In genomic region chr9:8534828-8535227, GRCh38 we compare ENCODE assay signal across 18 cellular contexts.
"Had no signal": no experiment of that assay in that cellular context is flagged by ENCODE, and none has a peak within 500 bp of the region (broad histone marks: within the 10 kb centered on the region; RNA-seq: fewer than 3 reads in every experiment).

No MANE protein-coding gene starts in this region.

- ATAC-seq: heart right ventricle; left ventricle myocardium superior; pancreas; right lobe of liver; stimulated activated naive B cell treated with anti-CD40 and anti-IgM and Interleukin-4, amounts not matched to agents 10 μg/mL and 1 μg/mL and 100 μg/mL, for 72 hours; stimulated activated naive CD8-positive, alpha-beta T cell treated with anti-CD3 and anti-CD28 coated beads, Interleukin-15, amount 100 ng/mL, for 72 hours had no signal

- H3K27ac ChIP-seq: coronary artery, heart right ventricle, pancreas, prostate gland, right lobe of liver had no signal

- H3K27me3 Mint-ChIP-seq: stimulated activated naive B cell treated with anti-CD40 and anti-IgM and Interleukin-4, amounts not matched to agents 10 μg/mL and 1 μg/mL and 100 μg/mL, for 72 hours; stimulated activated naive CD8-positive, alpha-beta T cell treated with anti-CD3 and anti-CD28 coated beads, Interleukin-15, amount 100 ng/mL, for 72 hours had no signal

- H3K27ac Mint-ChIP-seq: nephron; stimulated activated naive B cell treated with anti-CD40 and anti-IgM and Interleukin-4, amounts not matched to agents 10 μg/mL and 1 μg/mL and 100 μg/mL, for 72 hours; stimulated activated naive CD8-positive, alpha-beta T cell treated with anti-CD3 and anti-CD28 coated beads, Interleukin-15, amount 100 ng/mL, for 72 hours had no signal

- H3K9me3 Mint-ChIP-seq: nephron; stimulated activated naive B cell treated with anti-CD40 and anti-IgM and Interleukin-4, amounts not matched to agents 10 μg/mL and 1 μg/mL and 100 μg/mL, for 72 hours; stimulated activated naive CD8-positive, alpha-beta T cell treated with anti-CD3 and anti-CD28 coated beads, Interleukin-15, amount 100 ng/mL, for 72 hours had no signal

- H3K9me3 ChIP-seq: pancreas, prostate gland, right lobe of liver had no signal

- H3K4me3 Mint-ChIP-seq: nephron; stimulated activated naive B cell treated with anti-CD40 and anti-IgM and Interleukin-4, amounts not matched to agents 10 μg/mL and 1 μg/mL and 100 μg/mL, for 72 hours; stimulated activated naive CD8-positive, alpha-beta T cell treated with anti-CD3 and anti-CD28 coated beads, Interleukin-15, amount 100 ng/mL, for 72 hours had no signal

- H3K4me1 Mint-ChIP-seq: stimulated activated naive B cell treated with anti-CD40 and anti-IgM and Interleukin-4, amounts not matched to agents 10 μg/mL and 1 μg/mL and 100 μg/mL, for 72 hours; stimulated activated naive CD8-positive, alpha-beta T cell treated with anti-CD3 and anti-CD28 coated beads, Interleukin-15, amount 100 ng/mL, for 72 hours had no signal

- H3K27me3 ChIP-seq: heart right ventricle, pancreas, right lobe of liver had no signal

- H3K4me1 ChIP-seq: heart right ventricle, pancreas, prostate gland, right lobe of liver had no signal

- H3K36me3 Mint-ChIP-seq: stimulated activated naive B cell treated with anti-CD40 and anti-IgM and Interleukin-4, amounts not matched to agents 10 μg/mL and 1 μg/mL and 100 μg/mL, for 72 hours had no signal

- DNase-seq: effector CD8-positive, alpha-beta T cell; foreskin melanocyte; heart right ventricle; islet precursor cell; left ventricle myocardium superior; mesenchymal stem cell; midbrain; occipital lobe; pancreas; right lobe of liver; stimulated activated CD4-positive, alpha-beta T cell treated with anti-CD3 and anti-CD28 coated beads, Interleukin-1b, Interleukin-23, amount 100 ng/mL, for 48 hours; stimulated activated CD4-positive, alpha-beta T cell treated with anti-CD3 and anti-CD28 coated beads, Interleukin-4, amount 100 ng/mL, for 4 hours; stimulated activated naive B cell treated with anti-CD40 and anti-IgM and Interleukin-4, amounts not matched to agents 10 μg/mL and 1 μg/mL and 100 μg/mL, for 72 hours; stimulated activated naive CD8-positive, alpha-beta T cell treated with anti-CD3 and anti-CD28 coated beads, Interleukin-15, amount 100 ng/mL, for 72 hours; trophoblast cell had no signal
